Comparison of ENCODE assay signal across 38 cellular contexts in genomic region chr11:43974830-43975229, GRCh38. TPM values are rescaled to one million over a fixed set of nuclear protein-coding genes. Genes with fewer than 3 reads are reported as not detected.
"Had no signal": no experiment of that assay in that cellular context is flagged by ENCODE, and none has a peak within 500 bp of the region (broad histone marks: within the 10 kb centered on the region; RNA-seq: fewer than 3 reads in every experiment).

No MANE protein-coding gene starts in this region.

- H3K36me3 ChIP-seq: MG63 had no signal

- H3K4me3 ChIP-seq: MG63 had no signal

- DNase-seq: Karpas-422, Kasumi-1, MG63, MM.1S, MV-4-11, NCI-H1048, NCI-H1092, NCI-H1092 treated with DMSO at 0.1 percent for 48 hours, NCI-H1105, NCI-H1105 treated with DMSO at 0.1 percent for 48 hours, NCI-H1417, NCI-H1417 treated with DMSO at 0.1 percent for 48 hours, NCI-H1436, NCI-H1436 treated with DMSO at 0.1 percent for 48 hours, NCI-H146, NCI-H1694, NCI-H1694 treated with DMSO at 0.1 percent for 48 hours, NCI-H187, NCI-H187 treated with DMSO at 0.1 percent for 48 hours, NCI-H1930, NCI-H2029, NCI-H2029 treated with DMSO at 0.1 percent for 48 hours, NCI-H2081, NCI-H2081 treated with DMSO at 0.1 percent for 48 hours, NCI-H2107, NCI-H2171, NCI-H2171 treated with DMSO at 0.1 percent for 48 hours, NCI-H2227 treated with DMSO at 0.1 percent for 48 hours, NCI-H226, NCI-H345, NCI-H446, NCI-H446 treated with DMSO at 0.1 percent for 48 hours, NCI-H510A, NCI-H510A treated with DMSO at 0.1 percent for 48 hours, NCI-H524, NCI-H524 treated with DMSO at 0.1 percent for 48 hours had no signal

- H3K27me3 ChIP-seq: MG63 had no signal

RNA-seq across cellular contexts. Expression of gene C11orf96, which starts 32.4 kb away (rescaled TPM):
- total RNA-seq: LHCN-M2, MCF 10A had no signal
